ENCODE assay signal across 8 cellular contexts in genomic region chr16:54287018-54287757, GRCh38. TPM values are rescaled to one million over a fixed set of nuclear protein-coding genes. Genes with fewer than 3 reads are reported as not detected.
DNase-seq lines count a peak whose midpoint lies in the region; ATAC-seq, FAIRE-seq and TF ChIP-seq lines count a peak whose summit lies in the region.

No MANE protein-coding gene starts in this region.

- H3K36me3 ChIP-seq in neuron (ENCODE audit: insufficient read depth, low read length), result peaks cover 21% of the 10 kb centered on the region

- no peak overlapping the region for H3K27ac Mint-ChIP-seq in endothelial cell (ENCODE audit: unreplicated experiment)

- H3K36me3 Mint-ChIP-seq in endothelial cell (ENCODE audit: low read depth, unreplicated experiment), result peaks cover 20% of the 10 kb centered on the region

- peak overlapping the region; percentile 90 for H2AFZ ChIP-seq in neuron (ENCODE audit: low read depth, low read length)

- peaks cover 33% of the 10 kb centered on the region for H3K4me1 Mint-ChIP-seq in endothelial cell (ENCODE audit: unreplicated experiment)

- no peaks in the 10 kb centered on the region for H3K27me3 ChIP-seq in neuron (ENCODE audit: insufficient read depth, low read length)

- H3K27me3 Mint-ChIP-seq in endothelial cell (ENCODE audit: unreplicated experiment), result peaks cover 26% of the 10 kb centered on the region

- TF ChIP-seq CTCF in AG10803 (conservative IDR thresholded peaks at IDR 0.05; ENCODE audit: low read length) (no peak), endothelial cell (IDR thresholded peaks at IDR 0.05; ENCODE audit: unreplicated experiment) (no peak)

- peak overlapping the region; percentile 72 for H3K4me3 ChIP-seq in AG10803 (ENCODE audit: low read length)
- peak overlapping the region; percentile 77 for H3K4me3 ChIP-seq in neuron (ENCODE audit: low read length)

- DNase-seq in AG10803 (ENCODE audit: low read depth) (peak; percentile 4), HuH-7.5 (ENCODE audit: low spot score) (peak; percentile 51), endothelial cell (ENCODE audit: low spot score) (peak; percentile 40), NCI-H748 treated with DMSO at 0.1 percent for 48 hours (lab: John Stamatoyannopoulos, UW) (no peak), mesenteric fat pad (ENCODE audit: low spot score) (no peak), RCC 7860 (ENCODE audit: low spot score) (no peak)

- peaks cover 22% of the 10 kb centered on the region for H3K9me3 ChIP-seq in neuron (ENCODE audit: low read length)

- H3K9me3 Mint-ChIP-seq in endothelial cell (ENCODE audit: unreplicated experiment), result no peaks in the 10 kb centered on the region

- H3K4me3 Mint-ChIP-seq in endothelial cell (ENCODE audit: unreplicated experiment), result peak overlapping the region; percentile 89

- ATAC-seq in HG03354 (IDR thresholded peaks at IDR 0.05; ENCODE audit: poor library complexity, severe bottlenecking, unreplicated experiment), result no peak

- peaks cover 18% of the 10 kb centered on the region for H3K4me1 ChIP-seq in neuron (ENCODE audit: insufficient read depth, low read length)

- no peak for FAIRE-seq in RCC 7860 (lab: Jason Lieb, UNC)

RNA-seq across cellular contexts. Expression of gene IRX3, which starts 0.6 kb away (rescaled TPM):
- total RNA-seq in endothelial cell (ENCODE audit: unreplicated experiment) (30.5 TPM), mesenteric fat pad (1.4 TPM)

Comparison
In these comparisons a context has a peak if more than half of its experiments do, and no peak if none do; other contexts are left out.
1. DNase-seq: peak in AG10803 (single experiment), HuH-7.5 (single experiment) and endothelial cell (single experiment); none in NCI-H748 treated with DMSO at 0.1 percent for 48 hours (single experiment), mesenteric fat pad (single experiment) and RCC 7860 (single experiment).
2. RNA of gene IRX3, which starts 0.6 kb away (total RNA-seq): 30.5 TPM in endothelial cell (single experiment); 1.4 TPM in mesenteric fat pad (single experiment); every median in the first group is over 10 times any median in the second.